ENCODE assay signal across 16 cellular contexts in genomic region chr6:117534974-117535373, GRCh38.
"Had no signal": no experiment of that assay in that cellular context is flagged by ENCODE, and none has a peak within 500 bp of the region (broad histone marks: within the 10 kb centered on the region; RNA-seq: fewer than 3 reads in every experiment).

No MANE protein-coding gene starts in this region.

- H3K27ac ChIP-seq: breast epithelium, gastroesophageal sphincter, pancreas, SJCRH30 had no signal

- H3K4me3 ChIP-seq: breast epithelium, gastroesophageal sphincter, pancreas, SJCRH30, upper lobe of left lung had no signal

- H3K9me3 ChIP-seq: breast epithelium, gastroesophageal sphincter, pancreas, SJCRH30, upper lobe of left lung had no signal

- ATAC-seq: activated CD4-positive, CD25-positive, alpha-beta regulatory T cell treated with anti-CD3 and anti-CD28 coated beads, Interleukin-2, amount 50 U/mL, for 24 hours; activated CD8-positive, alpha-beta memory T cell treated with anti-CD3 and anti-CD28 coated beads, Interleukin-2, amount 10 ng/mL, durations not matched to agents 7 days and 5 days; gastroesophageal sphincter; pancreas; stimulated activated naive CD8-positive, alpha-beta T cell treated with anti-CD3 and anti-CD28 coated beads, Interleukin-15, Interleukin-2, amounts not matched to agents 100 U/mL and 50 U/mL, for 24 hours had no signal

- FAIRE-seq: colon had no signal

- H3K36me3 ChIP-seq: breast epithelium, pancreas, SJCRH30 had no signal

- H3K27me3 ChIP-seq: breast epithelium, gastroesophageal sphincter, pancreas, SJCRH30, upper lobe of left lung had no signal

- H3K4me1 ChIP-seq: breast epithelium, gastroesophageal sphincter, pancreas had no signal

- DNase-seq: activated CD8-positive, alpha-beta memory T cell treated with anti-CD3 and anti-CD28 coated beads, Interleukin-2, amount 10 ng/mL, durations not matched to agents 7 days and 5 days; activated gamma-delta T cell; activated T-cell treated with anti-CD3 and anti-CD28 coated beads, Interleukin-2, amount 50 U/mL, for 24 hours; aorta; hypothalamus; kidney glomerular epithelial cell; pancreas; retina; SJCRH30; stimulated activated CD4-positive, alpha-beta T cell treated with anti-CD3 and anti-CD28 coated beads, Interleukin-2, amount 100 ng/mL, for 48 hours; stimulated activated naive CD8-positive, alpha-beta T cell treated with anti-CD3 and anti-CD28 coated beads, Interleukin-15, Interleukin-2, amounts not matched to agents 100 U/mL and 50 U/mL, for 24 hours; upper lobe of left lung had no signal
